Comparison of ENCODE assay signal across 8 cellular contexts in genomic region chr9:16726718-16727451, GRCh38.
DNase-seq lines count a peak whose midpoint lies in the region; ATAC-seq and TF ChIP-seq lines count a peak whose summit lies in the region.

No MANE protein-coding gene starts in this region.

- peak in 1 of 2 donors; percentile 69 for TF ChIP-seq POLR2A in uterus (IDR thresholded peaks at IDR 0.05)

- H3K4me3 Mint-ChIP-seq in HFFc6: peak overlapping the region; percentile 98

- intact Hi-C loops in uterus (cut with DNase I; ENCODE audit: low total_unique reads): no loop called here

- H3K4me1 Mint-ChIP-seq in HFFc6 (ENCODE audit: low read depth): peaks cover 68% of the 10 kb centered on the region

- ATAC-seq in HG03159 (IDR thresholded peaks at IDR 0.05; ENCODE audit: unreplicated experiment): no peak

- H3K36me3 ChIP-seq in fibroblast of lung (ENCODE audit: control insufficient read depth, insufficient read depth, low read length): no peaks in the 10 kb centered on the region
- no peaks in the 10 kb centered on the region for H3K36me3 ChIP-seq in mucosa of rectum (ENCODE audit: control insufficient read depth in 2 of 2, insufficient read depth in 2 of 2, low read length in 2 of 2)
- no peaks in the 10 kb centered on the region for H3K36me3 ChIP-seq in uterus

- H2AFZ ChIP-seq in fibroblast of lung (ENCODE audit: low read length): no peak overlapping the region

- H3K27ac Mint-ChIP-seq in HFFc6: peak overlapping the region; percentile 86

- H3K27me3 Mint-ChIP-seq in HFFc6 (ENCODE audit: insufficient read depth): no peaks in the 10 kb centered on the region; the same call in 1 of the 2 replicates

- no peaks in the 10 kb centered on the region for H3K9me3 Mint-ChIP-seq in HFFc6

- H4K20me1 ChIP-seq in fibroblast of lung (ENCODE audit: control insufficient read depth, extremely low read depth, insufficient read depth, low read length): no peaks in the 10 kb centered on the region

- H3K79me2 ChIP-seq in fibroblast of lung (ENCODE audit: control insufficient read depth, insufficient read depth, low read length): peaks cover 38% of the 10 kb centered on the region

- no peak for TF ChIP-seq CTCF in AG09309 (IDR thresholded peaks at IDR 0.05; ENCODE audit: control insufficient read depth, insufficient read depth, low read depth, low read length, missing control alignments)
- TF ChIP-seq CTCF in HFFc6 (IDR thresholded peaks at IDR 0.05): no peak
- no peak for TF ChIP-seq CTCF in fibroblast of lung (conservative IDR thresholded peaks at IDR 0.05 in 1 of 2, IDR thresholded peaks at IDR 0.05 in 1 of 2; ENCODE audit: low read depth in 1 of 2, low read length in 2 of 2)
- no peak for TF ChIP-seq CTCF in uterus (IDR thresholded peaks at IDR 0.05)

- peak overlapping the region; percentile 94 for H3K27ac ChIP-seq in fibroblast of lung (ENCODE audit: insufficient read depth, low read length)
- H3K27ac ChIP-seq in mucosa of rectum (ENCODE audit: low read depth in 2 of 2, low read length in 2 of 2): peak overlapping the region; percentile 30 to 54
- peak overlapping the region; percentile 96 for H3K27ac ChIP-seq in uterus

- H3K36me3 Mint-ChIP-seq in HFFc6 (ENCODE audit: low read depth): no peaks in the 10 kb centered on the region

- peak overlapping the region; percentile 63 for H3K4me3 ChIP-seq in AG09309 (ENCODE audit: control insufficient read depth, low read depth, low read length)
- peak overlapping the region; percentile 66 to 84 (median 69) for H3K4me3 ChIP-seq in fibroblast of lung (replicated peaks in 1 of 4; ENCODE audit: control extremely low read depth in 1 of 4, insufficient read depth in 1 of 4, low read depth in 3 of 4, low read length in 4 of 4)
- peak overlapping the region; percentile 42 to 67 for H3K4me3 ChIP-seq in mucosa of rectum (ENCODE audit: low read length in 2 of 2)
- H3K4me3 ChIP-seq in uterus: peak overlapping the region; percentile 39 to 70

- DNase-seq in AG09309 (ENCODE audit: low read depth) (peak; percentile 64), HFFc6 (peak; percentile 72), SKM-1 (lab: John Stamatoyannopoulos, UW; ENCODE audit: unreplicated experiment) (peak; percentile 53), fibroblast of lung (ENCODE audit: low read depth in 2 of 2) (peak; percentile 88 to 91), uterus (peak; percentile 87 to 88), epidermal melanocyte (ENCODE audit: insufficient read length, low spot score) (no peak)

- H3K27me3 ChIP-seq in fibroblast of lung (ENCODE audit: control insufficient read depth, insufficient read depth, low read length) (no peaks in the 10 kb centered on the region), mucosa of rectum (ENCODE audit: control insufficient read depth in 2 of 2, insufficient read depth in 2 of 2, low read length in 2 of 2) (no peaks in the 10 kb centered on the region), uterus (no peaks in the 10 kb centered on the region)

- H3K9ac ChIP-seq in fibroblast of lung (ENCODE audit: insufficient read depth, low read length): peak overlapping the region; percentile 65
- H3K9ac ChIP-seq in mucosa of rectum (ENCODE audit: low read depth in 1 of 2, low read length in 2 of 2): peak overlapping the region in 1 of 2 donors; percentile 23

- H3K4me2 ChIP-seq in fibroblast of lung (ENCODE audit: extremely low read depth, insufficient read depth, low read length): peak overlapping the region; percentile 98

- peaks cover 8% of the 10 kb centered on the region for H3K4me1 ChIP-seq in fibroblast of lung (ENCODE audit: control insufficient read depth, extremely low read depth, insufficient read depth, low read length)
- no peaks in the 10 kb centered on the region for H3K4me1 ChIP-seq in mucosa of rectum (ENCODE audit: control insufficient read depth in 2 of 2, insufficient read depth in 2 of 2, low read length in 2 of 2)
- H3K4me1 ChIP-seq in uterus: peaks cover 0 to 11% of the 10 kb centered on the region in 2 donors

- H3K9me3 ChIP-seq in fibroblast of lung (ENCODE audit: control insufficient read depth, insufficient read depth, low read depth, low read length) (no peaks in the 10 kb centered on the region), mucosa of rectum (ENCODE audit: control insufficient read depth in 2 of 2, low read length in 2 of 2) (no peaks in the 10 kb centered on the region), uterus (no peaks in the 10 kb centered on the region)

Comparison
In these comparisons a context has a peak if more than half of its experiments do, and no peak if none do; other contexts are left out.
1. H3K27ac ChIP-seq: peak in every context shown above with its lines; median percentile 96 in uterus; 94 in fibroblast of lung; 42 in mucosa of rectum.